12 cellular contexts compared by ENCODE assay signal in genomic region chr9:81825831-81826540, GRCh38.
DNase-seq lines count a peak whose midpoint lies in the region; ATAC-seq and TF ChIP-seq lines count a peak whose summit lies in the region.
"Had no signal": no experiment of that assay in that cellular context is flagged by ENCODE, and none has a peak within 500 bp of the region (broad histone marks: within the 10 kb centered on the region; RNA-seq: fewer than 3 reads in every experiment).

No MANE protein-coding gene starts in this region.

- no peaks in the 10 kb centered on the region for H3K9me3 ChIP-seq in RWPE2 (ENCODE audit: severe bottlenecking)

- H3K27me3 ChIP-seq in RWPE2 (ENCODE audit: insufficient read depth, poor library complexity, severe bottlenecking) (no peaks in the 10 kb centered on the region), foreskin keratinocyte (no peaks in the 10 kb centered on the region)

- POLR2A ChIA-PET in activated CD8-positive, alpha-beta T cell treated with anti-CD3 and anti-CD28 coated beads for 36 hours (lab: Charles Lee), result interaction anchor here (0.5 kb wide), 1 partner anchor 1040 kb away, joined by 3 read pairs; no protein-coding TSS in a partner anchor

- no peaks in the 10 kb centered on the region for H3K9me3 Mint-ChIP-seq in activated CD8-positive, alpha-beta T cell treated with anti-CD3 and anti-CD28 coated beads for 36 hours

- H3K27me3 Mint-ChIP-seq in activated CD8-positive, alpha-beta T cell treated with anti-CD3 and anti-CD28 coated beads for 36 hours, result no peaks in the 10 kb centered on the region
- H3K27me3 Mint-ChIP-seq: CD4-positive, alpha-beta memory T cell had no signal

- intact Hi-C loops in activated CD8-positive, alpha-beta T cell treated with anti-CD3 and anti-CD28 coated beads for 36 hours (cut with micrococcal nuclease), result no loop called here

- H3K4me1 Mint-ChIP-seq in activated CD8-positive, alpha-beta T cell treated with anti-CD3 and anti-CD28 coated beads for 36 hours (ENCODE audit: low read depth), result no peaks in the 10 kb centered on the region

- ATAC-seq in RWPE2 (ENCODE audit: low read depth) (peak; percentile 89), foreskin keratinocyte (peak; percentile 80)
- ATAC-seq in activated CD8-positive, alpha-beta T cell treated with anti-CD3 and anti-CD28 coated beads for 36 hours, result no peak

- no peak overlapping the region for H3K4me3 Mint-ChIP-seq in activated CD8-positive, alpha-beta T cell treated with anti-CD3 and anti-CD28 coated beads for 36 hours
- H3K4me3 Mint-ChIP-seq: CD4-positive, alpha-beta memory T cell had no signal

- H3K27ac Mint-ChIP-seq in activated CD8-positive, alpha-beta T cell treated with anti-CD3 and anti-CD28 coated beads for 36 hours, result no peak overlapping the region
- H3K27ac Mint-ChIP-seq: CD4-positive, alpha-beta memory T cell had no signal

- H3K27ac ChIP-seq in RWPE2 (ENCODE audit: poor library complexity, severe bottlenecking), result peak overlapping the region; percentile 71
- peak overlapping the region; percentile 27 for H3K27ac ChIP-seq in foreskin keratinocyte

- H3K4me1 ChIP-seq in RWPE2 (ENCODE audit: insufficient read depth, poor library complexity, severe bottlenecking), result peaks cover 24% of the 10 kb centered on the region
- peaks cover 31% of the 10 kb centered on the region for H3K4me1 ChIP-seq in foreskin keratinocyte

- no peaks in the 10 kb centered on the region for H3K36me3 ChIP-seq in RWPE2 (ENCODE audit: low read depth)

- CTCF ChIA-PET in activated CD8-positive, alpha-beta T cell treated with anti-CD3 and anti-CD28 coated beads for 36 hours (lab: Charles Lee), result no interaction called here

- DNase-seq in HCEC 1CT (peak; percentile 47), RWPE2 (ENCODE audit: low spot score) (no peak), foreskin keratinocyte (peak in 1 of 2 donors; percentile 75), retina (peak; percentile 15), mesenteric fat pad (ENCODE audit: low spot score) (no peak), NCI-H2107 treated with DMSO at 0.1 percent for 48 hours (lab: John Stamatoyannopoulos, UW; ENCODE audit: unreplicated experiment) (no peak), NCI-H526 (lab: John Stamatoyannopoulos, UW) (no peak)
- DNase-seq in activated CD8-positive, alpha-beta T cell treated with anti-CD3 and anti-CD28 coated beads for 36 hours, result no peak
- DNase-seq: activated CD4-positive, alpha-beta T cell treated with anti-CD3 and anti-CD28 coated beads for 4 hours; CD4-positive, alpha-beta memory T cell; erythroblast; T-helper 2 cell had no signal

- no peaks in the 10 kb centered on the region for H3K36me3 Mint-ChIP-seq in activated CD8-positive, alpha-beta T cell treated with anti-CD3 and anti-CD28 coated beads for 36 hours (ENCODE audit: low read depth)
- H3K36me3 Mint-ChIP-seq: CD4-positive, alpha-beta memory T cell had no signal

- no peak overlapping the region for H3K4me3 ChIP-seq in RWPE2 (ENCODE audit: severe bottlenecking)

- TF ChIP-seq CTCF in RWPE2 (IDR thresholded peaks at IDR 0.05; ENCODE audit: poor library complexity, severe bottlenecking) (no peak), foreskin keratinocyte (conservative IDR thresholded peaks at IDR 0.05) (no peak)
- TF ChIP-seq CTCF in activated CD8-positive, alpha-beta T cell treated with anti-CD3 and anti-CD28 coated beads for 36 hours (IDR thresholded peaks at IDR 0.05), result no peak

Comparison
In these comparisons a context has a peak if more than half of its experiments do, and no peak if none do; other contexts are left out.
1. DNase-seq: peak in HCEC 1CT (single experiment) and retina (single experiment); none in RWPE2 (single experiment), mesenteric fat pad (single experiment), NCI-H2107 treated with DMSO at 0.1 percent for 48 hours (single experiment), NCI-H526 (0 of 2) and activated CD8-positive, alpha-beta T cell treated with anti-CD3 and anti-CD28 coated beads for 36 hours (single experiment).